15 cellular contexts compared by ENCODE assay signal in genomic region chr7:99331002-99331401, GRCh38. TPM values are rescaled to one million over a fixed set of nuclear protein-coding genes. Genes with fewer than 3 reads are reported as not detected.
DNase-seq lines count a peak whose midpoint lies in the region; ATAC-seq and TF ChIP-seq lines count a peak whose summit lies in the region.
"Had no signal": no experiment of that assay in that cellular context is flagged by ENCODE, and none has a peak within 500 bp of the region (broad histone marks: within the 10 kb centered on the region; RNA-seq: fewer than 3 reads in every experiment).

No MANE protein-coding gene starts in this region.

- H3K4me3 Mint-ChIP-seq in activated CD4-positive, alpha-beta T cell treated with anti-CD3 and anti-CD28 coated beads for 36 hours, result peak overlapping the region; percentile 33
- H3K4me3 Mint-ChIP-seq in central memory CD8-positive, alpha-beta T cell, result no peak overlapping the region
- H3K4me3 Mint-ChIP-seq: WTC11 had no signal

- H3K4me2 ChIP-seq in MM.1S (ENCODE audit: low read depth, low read length), result no peak overlapping the region

- no peaks in the 10 kb centered on the region for H3K9me3 ChIP-seq in MM.1S (replicated peaks; ENCODE audit: insufficient read depth, low read length)
- H3K9me3 ChIP-seq: gastroesophageal sphincter had no signal

- CTCF ChIA-PET in activated CD4-positive, alpha-beta T cell treated with anti-CD3 and anti-CD28 coated beads for 36 hours (lab: Charles Lee), result interaction anchor here (0.6 kb wide), 1 partner anchor 273 kb away, joined by 3 read pairs; no protein-coding TSS in a partner anchor

- H2AFZ ChIP-seq in MM.1S (ENCODE audit: low read length), result no peak overlapping the region

- H3K27ac ChIP-seq in MM.1S (ENCODE audit: low read length), result peak overlapping the region; percentile 38; the same call in 1 of the 2 replicates
- H3K27ac ChIP-seq: gastroesophageal sphincter had no signal

- no peaks in the 10 kb centered on the region for H3K9me2 ChIP-seq in MM.1S (replicated peaks; ENCODE audit: insufficient read depth, low read length)

- DNase-seq in activated CD4-positive, alpha-beta T cell treated with anti-CD3 and anti-CD28 coated beads for 36 hours, result peak; percentile 55
- no peak for DNase-seq in activated CD4-positive, alpha-beta T cell treated with anti-CD3 and anti-CD28 coated beads for 4 hours
- DNase-seq in MM.1S (no peak), renal cortical epithelial cell (ENCODE audit: low read depth) (peak; percentile 12), NCI-H1417 (lab: John Stamatoyannopoulos, UW) (no peak), NCI-H748 (lab: John Stamatoyannopoulos, UW; ENCODE audit: unreplicated experiment) (no peak)
- DNase-seq in central memory CD8-positive, alpha-beta T cell (ENCODE audit: low spot score in 2 of 2), result no peak
- DNase-seq: mesendoderm; NCI-H1417 treated with DMSO at 0.1 percent for 48 hours; stimulated activated CD4-positive, alpha-beta T cell treated with anti-CD3 and anti-CD28 coated beads, Interleukin-12 subunit alpha, Interleukin-12 subunit beta, amount 100 ng/mL, for 4 hours had no signal

- ATAC-seq in activated CD4-positive, alpha-beta T cell treated with anti-CD3 and anti-CD28 coated beads for 36 hours, result peak; percentile 64
- no peak for ATAC-seq in central memory CD8-positive, alpha-beta T cell (replicated peaks; ENCODE audit: extremely low read depth, poor library complexity, severe bottlenecking)
- ATAC-seq in HG02840 (IDR thresholded peaks at IDR 0.05; ENCODE audit: low FRiP score, unreplicated experiment), result no peak
- ATAC-seq: gastroesophageal sphincter, WTC11 had no signal

- no peaks in the 10 kb centered on the region for H3K27me3 Mint-ChIP-seq in activated CD4-positive, alpha-beta T cell treated with anti-CD3 and anti-CD28 coated beads for 36 hours
- H3K27me3 Mint-ChIP-seq in central memory CD8-positive, alpha-beta T cell, result no peaks in the 10 kb centered on the region

- peaks cover 50% of the 10 kb centered on the region for H3K4me1 Mint-ChIP-seq in activated CD4-positive, alpha-beta T cell treated with anti-CD3 and anti-CD28 coated beads for 36 hours
- H3K4me1 Mint-ChIP-seq in central memory CD8-positive, alpha-beta T cell, result peaks cover 44% of the 10 kb centered on the region

- no peak overlapping the region for H3K4me3 ChIP-seq in MM.1S (ENCODE audit: low read length)
- H3K4me3 ChIP-seq: gastroesophageal sphincter had no signal

- H3F3A ChIP-seq in MM.1S (ENCODE audit: insufficient read depth, low read length), result peaks cover 18% of the 10 kb centered on the region

- H3K27ac Mint-ChIP-seq in activated CD4-positive, alpha-beta T cell treated with anti-CD3 and anti-CD28 coated beads for 36 hours, result peak overlapping the region; percentile 92
- peak overlapping the region; percentile 80 for H3K27ac Mint-ChIP-seq in central memory CD8-positive, alpha-beta T cell (ENCODE audit: low read depth)
- H3K27ac Mint-ChIP-seq: WTC11 had no signal

- TF ChIP-seq CTCF in MM.1S (IDR thresholded peaks at IDR 0.05; ENCODE audit: low read length), result no peak

- H4K20me1 ChIP-seq in MM.1S (ENCODE audit: insufficient read depth, low read length), result no peaks in the 10 kb centered on the region

- POLR2A ChIA-PET in activated CD4-positive, alpha-beta T cell treated with anti-CD3 and anti-CD28 coated beads for 36 hours (lab: Charles Lee), result no interaction called here

- peaks cover 32% of the 10 kb centered on the region for H3K4me1 ChIP-seq in MM.1S (ENCODE audit: low read length)

- peaks cover 41% of the 10 kb centered on the region for H3K36me3 Mint-ChIP-seq in activated CD4-positive, alpha-beta T cell treated with anti-CD3 and anti-CD28 coated beads for 36 hours (ENCODE audit: low read depth)
- peaks cover 39% of the 10 kb centered on the region for H3K36me3 Mint-ChIP-seq in central memory CD8-positive, alpha-beta T cell (ENCODE audit: insufficient read depth)

- H3K36me3 ChIP-seq in MM.1S (replicated peaks; ENCODE audit: insufficient read depth, low read length), result peaks cover 6% of the 10 kb centered on the region; the same call in 1 of the 2 replicates

- H3K79me2 ChIP-seq in MM.1S (ENCODE audit: low read length), result peaks cover 86% of the 10 kb centered on the region

- H3K27me3 ChIP-seq in MM.1S (replicated peaks; ENCODE audit: insufficient read depth, low read length), result no peaks in the 10 kb centered on the region
- H3K27me3 ChIP-seq: gastroesophageal sphincter had no signal

- no peak overlapping the region for H3K9ac ChIP-seq in MM.1S (ENCODE audit: low read length)

- intact Hi-C loops in activated CD4-positive, alpha-beta T cell treated with anti-CD3 and anti-CD28 coated beads for 36 hours (cut with DNase I, micrococcal nuclease), result no loop called here

- H3K9me3 Mint-ChIP-seq in activated CD4-positive, alpha-beta T cell treated with anti-CD3 and anti-CD28 coated beads for 36 hours (ENCODE audit: low read depth), result no peaks in the 10 kb centered on the region
- no peaks in the 10 kb centered on the region for H3K9me3 Mint-ChIP-seq in central memory CD8-positive, alpha-beta T cell
- H3K9me3 Mint-ChIP-seq: WTC11 had no signal

RNA-seq across cellular contexts. Expression of gene ARPC1A, which starts 5.3 kb away (rescaled TPM):
- 10 to 100 TPM; 52.3 to 65.6 TPM for total RNA-seq in activated CD4-positive, alpha-beta T cell treated with anti-CD3 and anti-CD28 coated beads for 36 hours
- 101 and 169 TPM in 2 replicates for total RNA-seq in renal cortical epithelial cell

RNA-seq across cellular contexts. Expression of gene ARPC1B, which starts 43.5 kb away (rescaled TPM):
- total RNA-seq in activated CD4-positive, alpha-beta T cell treated with anti-CD3 and anti-CD28 coated beads for 36 hours, result 100 to 1,000 TPM; 318 to 326 TPM
- 565 and 690 TPM in 2 replicates for total RNA-seq in renal cortical epithelial cell

RNA-seq across cellular contexts. Expression of gene MYH16, which starts 58.4 kb away (rescaled TPM):
- total RNA-seq in activated CD4-positive, alpha-beta T cell treated with anti-CD3 and anti-CD28 coated beads for 36 hours, result not detected
- total RNA-seq in renal cortical epithelial cell, result 0.05 and 1.4 TPM in 2 replicates
- total RNA-seq: G401, gastroesophageal sphincter, subcutaneous adipose tissue, WTC11 had no signal

Comparison
In these comparisons a context has a peak if more than half of its experiments do, and no peak if none do; other contexts are left out.
1. DNase-seq: peak in activated CD4-positive, alpha-beta T cell treated with anti-CD3 and anti-CD28 coated beads for 36 hours (single experiment) and renal cortical epithelial cell (single experiment); none in activated CD4-positive, alpha-beta T cell treated with anti-CD3 and anti-CD28 coated beads for 4 hours (0 of 2), MM.1S (single experiment), central memory CD8-positive, alpha-beta T cell (0 of 2), NCI-H1417 (0 of 3) and NCI-H748 (single experiment).